Comparison of ENCODE assay signal across 10 cellular contexts in genomic region chr9:4126184-4126865, GRCh38.
A peak's percentile ranks its signal among the peaks of the same experiment; 100 is the strongest.
DNase-seq lines count a peak whose midpoint lies in the region; TF ChIP-seq lines count a peak whose summit lies in the region.
"Had no signal": no experiment of that assay in that cellular context is flagged by ENCODE, and none has a peak within 500 bp of the region (broad histone marks: within the 10 kb centered on the region; RNA-seq: fewer than 3 reads in every experiment).

No MANE protein-coding gene starts in this region.

- H3K79me2 ChIP-seq in hepatocyte = peaks cover 5% of the 10 kb centered on the region

- TF ChIP-seq CTCF in hepatocyte (IDR thresholded peaks at IDR 0.05; ENCODE audit: poor library complexity) = no peak
- TF ChIP-seq CTCF in tibial artery (IDR thresholded peaks at IDR 0.05) = no peak
- no peak for TF ChIP-seq CTCF in GM13977 (IDR thresholded peaks at IDR 0.05; ENCODE audit: extremely low read depth, insufficient read depth, missing control alignments)
- TF ChIP-seq CTCF in esophagus muscularis mucosa (IDR thresholded peaks at IDR 0.05) = no peak

- no peaks in the 10 kb centered on the region for H3K9me3 ChIP-seq in hepatocyte (ENCODE audit: low read depth)
- peaks cover 0 to 3% (median 0%) of the 10 kb centered on the region in 3 donors for H3K9me3 ChIP-seq in tibial artery
- H3K9me3 ChIP-seq in esophagus muscularis mucosa = peaks cover 0 to 4% (median 2%) of the 10 kb centered on the region in 4 donors

- H3K27me3 ChIP-seq in hepatocyte (no peaks in the 10 kb centered on the region), tibial artery (no peaks in the 10 kb centered on the region), esophagus muscularis mucosa (no peaks in the 10 kb centered on the region)

- no peak for TF ChIP-seq EP300 in esophagus muscularis mucosa (IDR thresholded peaks at IDR 0.05)

- no peaks in the 10 kb centered on the region for H3K4me1 ChIP-seq in hepatocyte (ENCODE audit: insufficient read depth)
- H3K4me1 ChIP-seq in tibial artery = peaks cover 0 to 26% (median 4%) of the 10 kb centered on the region in 4 donors
- peaks cover 0 to 14% (median 3%) of the 10 kb centered on the region in 4 donors for H3K4me1 ChIP-seq in esophagus muscularis mucosa

- intact Hi-C loops in tibial artery (cut with DNase I; ENCODE audit: low total_unique reads) (no loop called here), esophagus muscularis mucosa (cut with DNase I) (no loop called here)

- in situ Hi-C loops in GM13977 (cut with MboI; ENCODE audit: low pct_unique_long_range_greater_than_20kb, low sequenced_read_pairs, unreplicated experiment) = no loop called here

- no peaks in the 10 kb centered on the region for H3K36me3 ChIP-seq in hepatocyte (replicated peaks; ENCODE audit: insufficient read depth, low read depth)
- peaks cover 0 to 5% (median 0%) of the 10 kb centered on the region in 3 donors for H3K36me3 ChIP-seq in tibial artery
- no peaks in the 10 kb centered on the region for H3K36me3 ChIP-seq in esophagus muscularis mucosa

- no peak for TF ChIP-seq POLR2A in esophagus muscularis mucosa (IDR thresholded peaks at IDR 0.05; ENCODE audit: low read depth)

- H3K4me3 ChIP-seq in hepatocyte (no peak overlapping the region), tibial artery (no peak overlapping the region), esophagus muscularis mucosa (no peak overlapping the region)

- DNase-seq in NCI-H2196 (lab: John Stamatoyannopoulos, UW; ENCODE audit: unreplicated experiment) (peak; percentile 28), NCI-H2196 treated with DMSO at 0.1 percent for 48 hours (lab: John Stamatoyannopoulos, UW; ENCODE audit: unreplicated experiment) (no peak), amniotic stem cell (lab: John Stamatoyannopoulos, UW) (peak; percentile 32), hepatocyte (ENCODE audit: low spot score) (no peak), tibial artery (no peak), GM13977 (ENCODE audit: low spot score) (no peak), esophagus muscularis mucosa (ENCODE audit: extremely low spot score) (no peak), germinal center (ENCODE audit: low spot score) (no peak)
- DNase-seq: activated CD4-positive, alpha-beta T cell treated with anti-CD3 and anti-CD28 coated beads, Interleukin-2, amount 50 U/mL, for 48 hours; NCI-H524 had no signal

- H3K27ac ChIP-seq in hepatocyte = peak overlapping the region; percentile 35
- peak overlapping the region; percentile 33 to 62 for H3K27ac ChIP-seq in tibial artery
- H3K27ac ChIP-seq in esophagus muscularis mucosa (replicated peaks in 1 of 4) = no peak overlapping the region

- H3K4me2 ChIP-seq in hepatocyte = no peak overlapping the region

- no peaks in the 10 kb centered on the region for H3K9me2 ChIP-seq in hepatocyte (replicated peaks; ENCODE audit: insufficient read depth)

- H2AFZ ChIP-seq in hepatocyte = no peak overlapping the region

- H4K20me1 ChIP-seq in hepatocyte (ENCODE audit: insufficient read depth, poor library complexity, severe bottlenecking) = no peaks in the 10 kb centered on the region

- WGBS in hepatocyte (ENCODE audit: low lambda C conversion rate, missing lambda C conversion rate) = 81% methylated on average over 2 of the region's 2 CpGs
- 62% methylated on average over 2 of the region's 2 CpGs for WGBS in esophagus muscularis mucosa

Comparison
In these comparisons a context has a peak if more than half of its experiments do, and no peak if none do; other contexts are left out.
1. DNase-seq: peak in NCI-H2196 (single experiment) and amniotic stem cell (single experiment); none in NCI-H2196 treated with DMSO at 0.1 percent for 48 hours (single experiment), hepatocyte (single experiment), tibial artery (0 of 2), GM13977 (single experiment), esophagus muscularis mucosa (single experiment) and germinal center (single experiment).
2. H3K27ac ChIP-seq: peak in hepatocyte (single experiment) and tibial artery (2 of 2); none in esophagus muscularis mucosa (0 of 4).